Comparison of ENCODE assay signal across 28 cellular contexts in the genomic region with DNA sequence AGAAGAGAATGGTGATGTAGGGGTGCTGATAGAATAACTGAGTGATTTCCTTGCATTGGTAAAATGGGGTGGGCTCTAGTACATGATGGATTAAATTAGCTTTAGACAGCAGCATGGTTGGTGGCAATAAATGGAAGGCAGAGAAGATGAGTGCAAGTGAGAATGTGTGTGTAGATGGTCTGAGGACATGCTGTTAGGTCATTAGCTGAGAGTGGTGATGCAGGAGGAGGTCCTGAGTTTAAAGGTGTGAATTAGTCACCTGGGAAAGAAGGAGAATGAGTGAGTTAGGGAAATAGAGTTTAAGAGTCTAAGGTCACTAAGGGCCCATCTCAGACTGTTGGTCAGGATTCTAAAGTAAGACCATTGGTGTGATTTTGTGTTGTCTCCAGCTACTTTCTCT. TPM values are rescaled to one million over a fixed set of nuclear protein-coding genes. Genes with fewer than 3 reads are reported as not detected.
DNase-seq lines count a peak whose midpoint lies in the region; ATAC-seq and TF ChIP-seq lines count a peak whose summit lies in the region.
"Had no signal": no experiment of that assay in that cellular context is flagged by ENCODE, and none has a peak within 500 bp of the region (broad histone marks: within the 10 kb centered on the region; RNA-seq: fewer than 3 reads in every experiment).

No MANE protein-coding gene starts in this region.

- H4K20me1 ChIP-seq in DND-41 (ENCODE audit: insufficient read depth, low read length) (no peaks in the 10 kb centered on the region), SK-N-SH (ENCODE audit: insufficient read depth) (no peaks in the 10 kb centered on the region)

- peaks cover 30% of the 10 kb centered on the region for H3K4me1 ChIP-seq in DND-41 (ENCODE audit: insufficient read depth, low read length)
- no peaks in the 10 kb centered on the region for H3K4me1 ChIP-seq in SK-N-SH (ENCODE audit: control insufficient read depth in 1 of 2, insufficient read depth in 2 of 2, low read depth in 1 of 2, low read length in 1 of 2)
- H3K4me1 ChIP-seq: neural progenitor cell, parathyroid adenoma, upper lobe of left lung had no signal

- no peaks in the 10 kb centered on the region for H3F3A ChIP-seq in SK-N-SH (replicated peaks; ENCODE audit: insufficient read depth)

- H3K79me2 ChIP-seq in DND-41 (ENCODE audit: insufficient read depth, low read length), result no peaks in the 10 kb centered on the region
- no peaks in the 10 kb centered on the region for H3K79me2 ChIP-seq in SK-N-SH (ENCODE audit: insufficient read depth)
- H3K79me2 ChIP-seq: parathyroid adenoma had no signal

- peak overlapping the region; percentile 55 for H3K27ac ChIP-seq in DND-41 (ENCODE audit: low read length)
- no peak overlapping the region for H3K27ac ChIP-seq in SK-N-SH (ENCODE audit: low read depth in 2 of 2, low read length in 1 of 2)
- H3K27ac ChIP-seq: epithelial cell of prostate, neural progenitor cell, parathyroid adenoma, upper lobe of left lung had no signal

- no peak for DNase-seq in activated T-cell treated with anti-CD3 and anti-CD28 coated beads, Interleukin-2, amount 50 U/mL, for 24 hours
- DNase-seq in activated T-cell treated with anti-CD3 and anti-CD28 coated beads, Interleukin-2, amount 50 U/mL, for 48 hours, result no peak
- DNase-seq in DND-41 (no peak), SK-N-SH (no peak), NCI-H1417 (lab: John Stamatoyannopoulos, UW) (no peak), NCI-H2081 treated with DMSO at 0.1 percent for 48 hours (lab: John Stamatoyannopoulos, UW) (no peak)
- DNase-seq: ACHN; activated CD8-positive, alpha-beta memory T cell treated with anti-CD3 and anti-CD28 coated beads, Interleukin-2, amount 50 U/mL, for 4 hours; activated gamma-delta T cell; anterior cingulate cortex; C1 segment of cervical spinal cord; effector CD8-positive, alpha-beta T cell; HCEC 1CT; IMR-90; NCI-H1105; NCI-H1930; NCI-H2227 treated with DMSO at 0.1 percent for 48 hours; NCI-H69; SHP77; small intestine; SW 1271; upper lobe of left lung had no signal

- H3K4me1 Mint-ChIP-seq in activated T-cell treated with anti-CD3 and anti-CD28 coated beads, Interleukin-2, amount 50 U/mL, for 24 hours (ENCODE audit: low read depth), result peaks cover 46% of the 10 kb centered on the region
- H3K4me1 Mint-ChIP-seq in activated naive CD8-positive, alpha-beta T cell (ENCODE audit: low read depth), result peaks cover 23% of the 10 kb centered on the region
- H3K4me1 Mint-ChIP-seq in stimulated activated memory B cell treated with anti-CD40 and anti-IgM and Interleukin-4, amounts not matched to agents 10 μg/mL and 1 μg/mL and 100 μg/mL, for 72 hours, result peaks cover 22% of the 10 kb centered on the region
- H3K4me1 Mint-ChIP-seq: neural progenitor cell had no signal

- no peak for TF ChIP-seq RAD21 in SK-N-SH (IDR thresholded peaks at IDR 0.05; ENCODE audit: low read length)

- no peaks in the 10 kb centered on the region for H3K27me3 ChIP-seq in DND-41 (ENCODE audit: insufficient read depth, low read length, poor library complexity)
- H3K27me3 ChIP-seq in SK-N-SH (ENCODE audit: insufficient read depth), result no peaks in the 10 kb centered on the region
- H3K27me3 ChIP-seq: neural progenitor cell, upper lobe of left lung had no signal

- H3K27ac Mint-ChIP-seq in activated T-cell treated with anti-CD3 and anti-CD28 coated beads, Interleukin-2, amount 50 U/mL, for 24 hours, result peak overlapping the region; percentile 50
- H3K27ac Mint-ChIP-seq in activated naive CD8-positive, alpha-beta T cell, result peak overlapping the region; percentile 47
- H3K27ac Mint-ChIP-seq in stimulated activated memory B cell treated with anti-CD40 and anti-IgM and Interleukin-4, amounts not matched to agents 10 μg/mL and 1 μg/mL and 100 μg/mL, for 72 hours, result peak overlapping the region; percentile 2
- H3K27ac Mint-ChIP-seq: neural progenitor cell had no signal

- no peak for TF ChIP-seq EP300 in SK-N-SH (IDR thresholded peaks at IDR 0.05; ENCODE audit: borderline replicate concordance in 1 of 2, low read depth in 1 of 2, low read length in 1 of 2)

- CTCF ChIA-PET in SK-N-SH (lab: Yijun Ruan, JAX), result interaction anchor here (1.6 kb wide), 1 partner anchor 125 kb away, joined by 4 read pairs; no protein-coding TSS in a partner anchor

- H3K9me2 ChIP-seq in SK-N-SH, result no peaks in the 10 kb centered on the region

- peaks cover 66% of the 10 kb centered on the region for H3K36me3 Mint-ChIP-seq in activated T-cell treated with anti-CD3 and anti-CD28 coated beads, Interleukin-2, amount 50 U/mL, for 24 hours (ENCODE audit: low read depth)
- H3K36me3 Mint-ChIP-seq in activated naive CD8-positive, alpha-beta T cell, result peaks cover 7% of the 10 kb centered on the region
- peaks cover 59% of the 10 kb centered on the region for H3K36me3 Mint-ChIP-seq in stimulated activated memory B cell treated with anti-CD40 and anti-IgM and Interleukin-4, amounts not matched to agents 10 μg/mL and 1 μg/mL and 100 μg/mL, for 72 hours

- H3K9me3 ChIP-seq in DND-41 (ENCODE audit: insufficient read depth, low read length, severe bottlenecking), result no peaks in the 10 kb centered on the region
- no peaks in the 10 kb centered on the region for H3K9me3 ChIP-seq in SK-N-SH
- H3K9me3 ChIP-seq: upper lobe of left lung had no signal

- no peak overlapping the region for H3K4me2 ChIP-seq in DND-41 (ENCODE audit: insufficient read depth, low read length)
- no peak overlapping the region for H3K4me2 ChIP-seq in SK-N-SH
- H3K4me2 ChIP-seq: neural progenitor cell had no signal

- no peak overlapping the region for H3K4me3 ChIP-seq in DND-41 (ENCODE audit: low read depth in 1 of 2, low read length in 2 of 2)
- H3K4me3 ChIP-seq in SK-N-SH (ENCODE audit: low read depth in 2 of 2, low read length in 1 of 2), result no peak overlapping the region
- H3K4me3 ChIP-seq: neural progenitor cell, upper lobe of left lung had no signal

- POLR2A ChIA-PET in SK-N-SH (lab: Yijun Ruan, JAX), result no interaction called here

- H3K9ac ChIP-seq in DND-41 (ENCODE audit: low read depth, low read length) (no peak overlapping the region), SK-N-SH (no peak overlapping the region)
- H3K9ac ChIP-seq: neural progenitor cell, parathyroid adenoma had no signal

- H3K9me3 Mint-ChIP-seq in activated T-cell treated with anti-CD3 and anti-CD28 coated beads, Interleukin-2, amount 50 U/mL, for 24 hours, result no peaks in the 10 kb centered on the region
- no peaks in the 10 kb centered on the region for H3K9me3 Mint-ChIP-seq in activated naive CD8-positive, alpha-beta T cell (ENCODE audit: low read depth)
- H3K9me3 Mint-ChIP-seq in stimulated activated memory B cell treated with anti-CD40 and anti-IgM and Interleukin-4, amounts not matched to agents 10 μg/mL and 1 μg/mL and 100 μg/mL, for 72 hours, result no peaks in the 10 kb centered on the region
- H3K9me3 Mint-ChIP-seq: neural progenitor cell had no signal

- H2AFZ ChIP-seq in DND-41 (ENCODE audit: low read depth, low read length) (no peak overlapping the region), SK-N-SH (ENCODE audit: low read depth) (no peak overlapping the region)
- H2AFZ ChIP-seq: neural progenitor cell, parathyroid adenoma had no signal

- no peaks in the 10 kb centered on the region for H3K27me3 Mint-ChIP-seq in activated T-cell treated with anti-CD3 and anti-CD28 coated beads, Interleukin-2, amount 50 U/mL, for 24 hours
- no peaks in the 10 kb centered on the region for H3K27me3 Mint-ChIP-seq in activated naive CD8-positive, alpha-beta T cell
- no peaks in the 10 kb centered on the region for H3K27me3 Mint-ChIP-seq in stimulated activated memory B cell treated with anti-CD40 and anti-IgM and Interleukin-4, amounts not matched to agents 10 μg/mL and 1 μg/mL and 100 μg/mL, for 72 hours

- H3K36me3 ChIP-seq in DND-41 (ENCODE audit: insufficient read depth, low read length) (peaks cover 54% of the 10 kb centered on the region), SK-N-SH (replicated peaks in 1 of 2; ENCODE audit: control insufficient read depth in 1 of 2, insufficient read depth in 2 of 2, low read length in 1 of 2) (peaks cover 3 to 17% of the 10 kb centered on the region in 2 experiments)

- ATAC-seq in DND-41 (ENCODE audit: insufficient read depth, low read depth), result no peak
- ATAC-seq in stimulated activated memory B cell treated with anti-CD40 and anti-IgM and Interleukin-4, amounts not matched to agents 10 μg/mL and 1 μg/mL and 100 μg/mL, for 72 hours, result no peak
- ATAC-seq: Panc1 had no signal

- TF ChIP-seq CTCF in DND-41 (IDR thresholded peaks at IDR 0.05; ENCODE audit: borderline replicate concordance, extremely low read depth, low read length, poor library complexity, severe bottlenecking) (no peak), SK-N-SH (IDR thresholded peaks at IDR 0.05) (no peak)

- no peak overlapping the region for H3K4me3 Mint-ChIP-seq in activated T-cell treated with anti-CD3 and anti-CD28 coated beads, Interleukin-2, amount 50 U/mL, for 24 hours
- no peak overlapping the region for H3K4me3 Mint-ChIP-seq in activated naive CD8-positive, alpha-beta T cell
- H3K4me3 Mint-ChIP-seq in stimulated activated memory B cell treated with anti-CD40 and anti-IgM and Interleukin-4, amounts not matched to agents 10 μg/mL and 1 μg/mL and 100 μg/mL, for 72 hours, result no peak overlapping the region
- H3K4me3 Mint-ChIP-seq: neural progenitor cell had no signal

TF ChIP-seq in SK-N-SH, 30 proteins besides CTCF, POLR2A, EP300 and RAD21 (continues in another document):
- TF ChIP-seq RCOR1 (IDR thresholded peaks at IDR 0.05; ENCODE audit: low read length) (no peak), MXI1 (IDR thresholded peaks at IDR 0.05; ENCODE audit: low read depth, low read length) (no peak), RFX5 (IDR thresholded peaks at IDR 0.05; ENCODE audit: low read length) (no peak)
- TF ChIP-seq, protein P1, sequence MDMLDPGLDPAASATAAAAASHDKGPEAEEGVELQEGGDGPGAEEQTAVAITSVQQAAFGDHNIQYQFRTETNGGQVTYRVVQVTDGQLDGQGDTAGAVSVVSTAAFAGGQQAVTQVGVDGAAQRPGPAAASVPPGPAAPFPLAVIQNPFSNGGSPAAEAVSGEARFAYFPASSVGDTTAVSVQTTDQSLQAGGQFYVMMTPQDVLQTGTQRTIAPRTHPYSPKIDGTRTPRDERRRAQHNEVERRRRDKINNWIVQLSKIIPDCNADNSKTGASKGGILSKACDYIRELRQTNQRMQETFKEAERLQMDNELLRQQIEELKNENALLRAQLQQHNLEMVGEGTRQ (IDR thresholded peaks at IDR 0.05; ENCODE audit: borderline replicate concordance, low read depth, low read length), result no peak

RNA-seq across cellular contexts. Expression of a gene that starts 17.9 kb away (rescaled TPM):
- 11.9 and 18.9 TPM in 2 replicates for polyA plus RNA-seq in SK-N-SH (2012; rRNA removed)
- polyA plus RNA-seq in SK-N-SH (2012; cell fraction: cytosol; rRNA removed), result 10.4 and 11.7 TPM in 2 replicates
- 22.5 and 56.7 TPM in 2 replicates for polyA plus RNA-seq in SK-N-SH (2012; cell fraction: nucleus; rRNA removed)

RNA-seq across cellular contexts. Expression of a gene that starts 42.8 kb away (rescaled TPM):
- polyA plus RNA-seq in SK-N-SH (2012; rRNA removed), result 17.7 and 24.2 TPM in 2 replicates
- polyA plus RNA-seq in SK-N-SH (2012; cell fraction: cytosol; rRNA removed), result 21.9 and 22.9 TPM in 2 replicates
- polyA plus RNA-seq in SK-N-SH (2012; cell fraction: nucleus; rRNA removed), result 12.8 and 17.4 TPM in 2 replicates
